Comparison of ENCODE assay signal across 9 cellular contexts in genomic region chr15:82709081-82709420, GRCh38. TPM values are rescaled to one million over a fixed set of nuclear protein-coding genes. Genes with fewer than 3 reads are reported as not detected.
A peak's percentile ranks its signal among the peaks of the same experiment; 100 is the strongest.
DNase-seq lines count a peak whose midpoint lies in the region; ATAC-seq, FAIRE-seq and TF ChIP-seq lines count a peak whose summit lies in the region.
"Had no signal": no experiment of that assay in that cellular context is flagged by ENCODE, and none has a peak within 500 bp of the region (broad histone marks: within the 10 kb centered on the region; RNA-seq: fewer than 3 reads in every experiment).

No MANE protein-coding gene starts in this region.

- H3K9me3 Mint-ChIP-seq in activated CD4-positive, alpha-beta T cell treated with anti-CD3 and anti-CD28 coated beads, Interleukin-2, amount 10 ng/mL, durations not matched to agents 7 days and 5 days: no peaks in the 10 kb centered on the region
- H3K9me3 Mint-ChIP-seq: activated naive CD4-positive, alpha-beta T cell treated with anti-CD3 and anti-CD28 coated beads, Interleukin-2, amount 50 U/mL, for 72 hours had no signal

- H3K4me3 Mint-ChIP-seq in activated CD4-positive, alpha-beta T cell treated with anti-CD3 and anti-CD28 coated beads, Interleukin-2, amount 10 ng/mL, durations not matched to agents 7 days and 5 days: no peak overlapping the region

- no peaks in the 10 kb centered on the region for H3K79me2 ChIP-seq in OCI-LY7 (ENCODE audit: insufficient read depth, low read depth, low read length)

- H3K27ac ChIP-seq in OCI-LY7 (ENCODE audit: low read depth, low read length, poor library complexity, severe bottlenecking) (no peak overlapping the region), stomach smooth muscle (ENCODE audit: low read length) (no peak overlapping the region)

- peak; percentile 13 to 16 for DNase-seq in activated CD4-positive, alpha-beta T cell treated with anti-CD3 and anti-CD28 coated beads, Interleukin-2, amount 50 U/mL, for 48 hours
- DNase-seq in activated CD4-positive, alpha-beta T cell treated with anti-CD3 and anti-CD28 coated beads, Interleukin-2, amount 10 ng/mL, durations not matched to agents 7 days and 5 days: no peak
- no peak for DNase-seq in OCI-LY7 (ENCODE audit: low spot score)
- DNase-seq in fibroblast of villous mesenchyme (ENCODE audit: low read depth): no peak
- DNase-seq in HTR-8/SVneo (ENCODE audit: insufficient read length, low spot score): no peak
- DNase-seq in AML-193 (lab: John Stamatoyannopoulos, UW): no peak

- H3K27ac Mint-ChIP-seq in activated CD4-positive, alpha-beta T cell treated with anti-CD3 and anti-CD28 coated beads, Interleukin-2, amount 10 ng/mL, durations not matched to agents 7 days and 5 days: no peak overlapping the region
- H3K27ac Mint-ChIP-seq: activated naive CD4-positive, alpha-beta T cell treated with anti-CD3 and anti-CD28 coated beads, Interleukin-2, amount 50 U/mL, for 72 hours had no signal

- H3K4me1 Mint-ChIP-seq in activated CD4-positive, alpha-beta T cell treated with anti-CD3 and anti-CD28 coated beads, Interleukin-2, amount 10 ng/mL, durations not matched to agents 7 days and 5 days: no peaks in the 10 kb centered on the region

- CTCF ChIA-PET in activated CD4-positive, alpha-beta T cell treated with anti-CD3 and anti-CD28 coated beads, Interleukin-2, amount 10 ng/mL, durations not matched to agents 7 days and 5 days (lab: Charles Lee): interaction anchor here (0.8 to 0.9 kb wide), 2 partner anchors 9 to 41 kb away, joined by 3 read pairs; no protein-coding TSS in a partner anchor
- CTCF ChIA-PET in OCI-LY7 (lab: Charles Lee; ENCODE audit: unreplicated experiment): no interaction called here

- no peak for ATAC-seq in GM18858 (IDR thresholded peaks at IDR 0.05; ENCODE audit: unreplicated experiment)

- no peaks in the 10 kb centered on the region for H3K4me1 ChIP-seq in OCI-LY7 (ENCODE audit: insufficient read depth, low read length, poor library complexity, severe bottlenecking)
- peaks cover 11% of the 10 kb centered on the region for H3K4me1 ChIP-seq in stomach smooth muscle (ENCODE audit: control insufficient read depth, insufficient read depth, low read length)

- peak overlapping the region; percentile 91; the same call in 1 of the 2 replicates for H3K4me2 ChIP-seq in OCI-LY7 (ENCODE audit: low read length)

- TF ChIP-seq CTCF in OCI-LY7 (conservative IDR thresholded peaks at IDR 0.05; ENCODE audit: low read length) (no peak), fibroblast of villous mesenchyme (IDR thresholded peaks at IDR 0.05; ENCODE audit: insufficient read depth, low read depth, low read length) (no peak)

- no peak overlapping the region for H2AFZ ChIP-seq in OCI-LY7 (ENCODE audit: low read length)

- POLR2A ChIA-PET in activated CD4-positive, alpha-beta T cell treated with anti-CD3 and anti-CD28 coated beads, Interleukin-2, amount 10 ng/mL, durations not matched to agents 7 days and 5 days (lab: Charles Lee): no interaction called here
- POLR2A ChIA-PET in OCI-LY7 (lab: Charles Lee): interaction anchor here (0.7 kb wide), 1 partner anchor 17 kb away, joined by 3 read pairs; no protein-coding TSS in a partner anchor

- H3K9ac ChIP-seq in stomach smooth muscle (ENCODE audit: low read length in 2 of 2): no peak overlapping the region

- H3K9me2 ChIP-seq in OCI-LY7 (ENCODE audit: insufficient read depth, low read length): no peaks in the 10 kb centered on the region

- BruUV-seq in OCI-LY7 (replicated peaks; lab: Mats Ljungman, UMichigan): no TSS peak

- no peaks in the 10 kb centered on the region for H3K36me3 Mint-ChIP-seq in activated CD4-positive, alpha-beta T cell treated with anti-CD3 and anti-CD28 coated beads, Interleukin-2, amount 10 ng/mL, durations not matched to agents 7 days and 5 days (ENCODE audit: low read depth)
- H3K36me3 Mint-ChIP-seq: activated naive CD4-positive, alpha-beta T cell treated with anti-CD3 and anti-CD28 coated beads, Interleukin-2, amount 50 U/mL, for 72 hours had no signal

- no peaks in the 10 kb centered on the region for H3K36me3 ChIP-seq in OCI-LY7 (ENCODE audit: insufficient read depth, low read length)
- H3K36me3 ChIP-seq in stomach smooth muscle (ENCODE audit: control insufficient read depth in 2 of 2, insufficient read depth in 2 of 2, low read length in 2 of 2): no peaks in the 10 kb centered on the region

- no peaks in the 10 kb centered on the region for H3K9me3 ChIP-seq in OCI-LY7 (ENCODE audit: low read length)
- H3K9me3 ChIP-seq in stomach smooth muscle (ENCODE audit: control insufficient read depth in 2 of 2, low read length in 2 of 2): no peaks in the 10 kb centered on the region

- H3K27me3 Mint-ChIP-seq in activated CD4-positive, alpha-beta T cell treated with anti-CD3 and anti-CD28 coated beads, Interleukin-2, amount 10 ng/mL, durations not matched to agents 7 days and 5 days: no peaks in the 10 kb centered on the region

- peak overlapping the region; percentile 23 for H3K4me3 ChIP-seq in OCI-LY7 (ENCODE audit: low read depth, low read length, poor library complexity, severe bottlenecking)
- peak overlapping the region; percentile 51 for H3K4me3 ChIP-seq in fibroblast of villous mesenchyme (ENCODE audit: low read depth, low read length)
- H3K4me3 ChIP-seq in stomach smooth muscle (ENCODE audit: low read length in 2 of 2): peak overlapping the region; percentile 43 to 68

- peaks cover 0 to 3% of the 10 kb centered on the region in 2 donors for H3K27me3 ChIP-seq in stomach smooth muscle (ENCODE audit: control insufficient read depth in 1 of 2, insufficient read depth in 2 of 2, low read length in 2 of 2)

- intact Hi-C loops in OCI-LY7 (cut with micrococcal nuclease; ENCODE audit: unreplicated experiment): no loop called here

- FAIRE-seq in HTR-8/SVneo (lab: Jason Lieb, UNC): no peak

- no peaks in the 10 kb centered on the region for H4K20me1 ChIP-seq in OCI-LY7 (ENCODE audit: insufficient read depth, low read length)

RNA-seq across cellular contexts. Expression of gene AP3B2, which starts 0.6 kb away (rescaled TPM):
- total RNA-seq in activated CD4-positive, alpha-beta T cell treated with anti-CD3 and anti-CD28 coated beads, Interleukin-2, amount 10 ng/mL, durations not matched to agents 7 days and 5 days: under 1 TPM in 1 of 2 experiments, not detected in 1; 0.08 TPM
- total RNA-seq in OCI-LY7 (2014; rRNA removed; shearing (Covaris generic)): not detected in 2 replicates
- total RNA-seq in OCI-LY7 (2022) (0.13 and 0.50 TPM in 2 replicates), fibroblast of villous mesenchyme (0.43 and 0.64 TPM in 2 replicates)

Comparison
In these comparisons a context has a peak if more than half of its experiments do, and no peak if none do; other contexts are left out.
1. DNase-seq: peak in activated CD4-positive, alpha-beta T cell treated with anti-CD3 and anti-CD28 coated beads, Interleukin-2, amount 50 U/mL, for 48 hours (2 of 2); none in activated CD4-positive, alpha-beta T cell treated with anti-CD3 and anti-CD28 coated beads, Interleukin-2, amount 10 ng/mL, durations not matched to agents 7 days and 5 days (single experiment), OCI-LY7 (single experiment), fibroblast of villous mesenchyme (single experiment), HTR-8/SVneo (single experiment) and AML-193 (0 of 2).
2. Peak in every context shown above with its lines, with median percentiles within 50 percentile points of each other: H3K4me3 ChIP-seq.